In the genomic region with DNA sequence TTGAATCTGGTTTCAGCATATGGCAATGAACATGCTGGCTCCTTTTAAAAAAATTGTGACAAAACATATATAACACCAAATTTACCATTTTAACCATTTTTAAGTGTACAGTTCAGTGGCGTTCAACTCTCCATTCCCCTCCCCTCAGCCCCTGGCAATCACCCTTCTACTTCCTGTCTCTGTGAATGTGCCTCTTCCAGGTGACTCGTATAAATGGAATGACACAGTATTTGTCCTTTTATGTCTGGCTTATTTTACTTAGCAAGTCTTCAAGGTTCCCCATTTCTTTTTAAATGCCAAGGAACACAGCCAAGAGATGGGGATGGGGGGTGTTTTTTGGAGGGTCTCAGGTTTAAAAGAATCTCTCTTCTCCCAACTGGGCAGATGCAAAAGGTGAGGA, we compare ENCODE assay signal across 19 cellular contexts. TPM values are rescaled to one million over a fixed set of nuclear protein-coding genes. Genes with fewer than 3 reads are reported as not detected.
A peak's percentile ranks its signal among the peaks of the same experiment; 100 is the strongest.
DNase-seq lines count a peak whose midpoint lies in the region; ATAC-seq, FAIRE-seq and TF ChIP-seq lines count a peak whose summit lies in the region.
"Had no signal": no experiment of that assay in that cellular context is flagged by ENCODE, and none has a peak within 500 bp of the region (broad histone marks: within the 10 kb centered on the region; RNA-seq: fewer than 3 reads in every experiment).

No MANE protein-coding gene starts in this region.

- H3K4me3 Mint-ChIP-seq in MCF 10A (ENCODE audit: unreplicated experiment) = no peak overlapping the region
- H3K4me3 Mint-ChIP-seq: activated naive CD8-positive, alpha-beta T cell treated with anti-CD3 and anti-CD28 coated beads, Interleukin-2, amount 10 ng/mL, durations not matched to agents 7 days and 5 days; stimulated activated naive CD8-positive, alpha-beta T cell treated with anti-CD3 and anti-CD28 coated beads, Interleukin-15, amount 100 ng/mL, for 72 hours; T-helper 1 cell treated with Interleukin-12 subunit alpha and Interleukin-12 subunit beta and Interleukin-4 antibody, amounts not matched to agents 30 μg/mL and 1 μg/mL, for 36 hours had no signal

- H3K36me3 Mint-ChIP-seq in MCF 10A (ENCODE audit: insufficient read depth, unreplicated experiment) = no peaks in the 10 kb centered on the region
- H3K36me3 Mint-ChIP-seq: activated naive CD8-positive, alpha-beta T cell treated with anti-CD3 and anti-CD28 coated beads, Interleukin-2, amount 10 ng/mL, durations not matched to agents 7 days and 5 days had no signal

- DNase-seq in MCF 10A (ENCODE audit: unreplicated experiment) = peak; percentile 5
- DNase-seq in breast epithelium (ENCODE audit: low spot score in 2 of 2) = no peak
- DNase-seq in RCC 7860 (ENCODE audit: low spot score) = peak; percentile 57
- DNase-seq in fibroblast of lung (ENCODE audit: low read depth in 2 of 2) = peak; percentile 47 to 48
- DNase-seq in right atrium auricular region (ENCODE audit: low spot score) = no peak
- DNase-seq in cerebellum (ENCODE audit: low spot score) = no peak
- no peak for DNase-seq in GOT3 (lab: John Stamatoyannopoulos, UW)
- DNase-seq: 8988T; activated CD4-positive, alpha-beta T cell treated with anti-CD3 and anti-CD28 coated beads for 1 hour; activated naive CD8-positive, alpha-beta T cell treated with anti-CD3 and anti-CD28 coated beads, Interleukin-2, amount 10 ng/mL, durations not matched to agents 7 days and 5 days; COR-L47; dermis blood vessel endothelial cell; foreskin keratinocyte; NCI-H524 treated with DMSO at 0.1 percent for 48 hours; occipital lobe; stimulated activated naive CD8-positive, alpha-beta T cell treated with anti-CD3 and anti-CD28 coated beads, Interleukin-15, amount 100 ng/mL, for 72 hours had no signal

- no TSS peak for BruUV-seq in MCF 10A (replicated peaks; lab: Mats Ljungman, UMichigan)

- peaks cover 5% of the 10 kb centered on the region for H3K4me1 Mint-ChIP-seq in MCF 10A (ENCODE audit: insufficient read depth, unreplicated experiment)

- peak overlapping the region; percentile 25 for H3K27ac Mint-ChIP-seq in MCF 10A (ENCODE audit: low read depth, unreplicated experiment)
- H3K27ac Mint-ChIP-seq: activated naive CD8-positive, alpha-beta T cell treated with anti-CD3 and anti-CD28 coated beads, Interleukin-2, amount 10 ng/mL, durations not matched to agents 7 days and 5 days; stimulated activated naive CD8-positive, alpha-beta T cell treated with anti-CD3 and anti-CD28 coated beads, Interleukin-15, amount 100 ng/mL, for 72 hours; T-helper 1 cell treated with Interleukin-12 subunit alpha and Interleukin-12 subunit beta and Interleukin-4 antibody, amounts not matched to agents 30 μg/mL and 1 μg/mL, for 36 hours had no signal

- H3K9me3 Mint-ChIP-seq in MCF 10A (ENCODE audit: unreplicated experiment) = peaks cover 6% of the 10 kb centered on the region
- H3K9me3 Mint-ChIP-seq: activated naive CD8-positive, alpha-beta T cell treated with anti-CD3 and anti-CD28 coated beads, Interleukin-2, amount 10 ng/mL, durations not matched to agents 7 days and 5 days; stimulated activated naive CD8-positive, alpha-beta T cell treated with anti-CD3 and anti-CD28 coated beads, Interleukin-15, amount 100 ng/mL, for 72 hours; T-helper 1 cell treated with Interleukin-12 subunit alpha and Interleukin-12 subunit beta and Interleukin-4 antibody, amounts not matched to agents 30 μg/mL and 1 μg/mL, for 36 hours had no signal

- intact Hi-C loops in MCF 10A (cut with micrococcal nuclease) (no loop called here), breast epithelium (cut with DNase I; ENCODE audit: low total_unique reads) (no loop called here)

- H3K36me3 ChIP-seq in breast epithelium (no peaks in the 10 kb centered on the region), fibroblast of lung (ENCODE audit: control insufficient read depth, insufficient read depth, low read length) (no peaks in the 10 kb centered on the region), right atrium auricular region (no peaks in the 10 kb centered on the region)

- no peaks in the 10 kb centered on the region for H4K20me1 ChIP-seq in fibroblast of lung (ENCODE audit: control insufficient read depth, extremely low read depth, insufficient read depth, low read length)

- POLR2A ChIA-PET in MCF 10A (lab: Yijun Ruan, JAX) = no interaction called here

- H3K4me2 ChIP-seq in fibroblast of lung (ENCODE audit: extremely low read depth, insufficient read depth, low read length) = no peak overlapping the region
- H3K4me2 ChIP-seq: smooth muscle cell had no signal

- H3K27me3 Mint-ChIP-seq in MCF 10A (ENCODE audit: insufficient read depth, unreplicated experiment) = peaks cover 55% of the 10 kb centered on the region
- H3K27me3 Mint-ChIP-seq: activated naive CD8-positive, alpha-beta T cell treated with anti-CD3 and anti-CD28 coated beads, Interleukin-2, amount 10 ng/mL, durations not matched to agents 7 days and 5 days; stimulated activated naive CD8-positive, alpha-beta T cell treated with anti-CD3 and anti-CD28 coated beads, Interleukin-15, amount 100 ng/mL, for 72 hours had no signal

- no peak overlapping the region for H2AFZ ChIP-seq in fibroblast of lung (ENCODE audit: low read length)

- H3K4me3 ChIP-seq in breast epithelium (no peak overlapping the region), fibroblast of lung (replicated peaks in 1 of 4; ENCODE audit: control extremely low read depth in 1 of 4, insufficient read depth in 1 of 4, low read depth in 3 of 4, low read length in 4 of 4) (no peak overlapping the region), right atrium auricular region (no peak overlapping the region)
- H3K4me3 ChIP-seq: smooth muscle cell had no signal

- no peaks in the 10 kb centered on the region for H3K4me1 ChIP-seq in breast epithelium
- no peaks in the 10 kb centered on the region for H3K4me1 ChIP-seq in fibroblast of lung (ENCODE audit: control insufficient read depth, extremely low read depth, insufficient read depth, low read length)
- no peaks in the 10 kb centered on the region for H3K4me1 ChIP-seq in right atrium auricular region
- H3K4me1 ChIP-seq: foreskin keratinocyte had no signal

- CTCF ChIA-PET in MCF 10A (lab: Yijun Ruan, JAX) = no interaction called here

- no peak for ATAC-seq in HG03280 (IDR thresholded peaks at IDR 0.05; ENCODE audit: unreplicated experiment)
- ATAC-seq: foreskin keratinocyte; stimulated activated naive CD8-positive, alpha-beta T cell treated with anti-CD3 and anti-CD28 coated beads, Interleukin-15, amount 100 ng/mL, for 72 hours had no signal

- H3K27ac ChIP-seq in breast epithelium = no peak overlapping the region
- no peak overlapping the region for H3K27ac ChIP-seq in fibroblast of lung (ENCODE audit: insufficient read depth, low read length)
- H3K27ac ChIP-seq in right atrium auricular region = no peak overlapping the region
- H3K27ac ChIP-seq: foreskin keratinocyte had no signal

- H3K9ac ChIP-seq in fibroblast of lung (ENCODE audit: insufficient read depth, low read length) = no peak overlapping the region

- H3K27me3 ChIP-seq in breast epithelium = peaks cover 0 to 35% of the 10 kb centered on the region in 2 donors
- H3K27me3 ChIP-seq in fibroblast of lung (ENCODE audit: control insufficient read depth, insufficient read depth, low read length) = no peaks in the 10 kb centered on the region
- no peaks in the 10 kb centered on the region for H3K27me3 ChIP-seq in right atrium auricular region
- H3K27me3 ChIP-seq: foreskin keratinocyte had no signal

- H3K79me2 ChIP-seq in fibroblast of lung (ENCODE audit: control insufficient read depth, insufficient read depth, low read length) = no peaks in the 10 kb centered on the region

- H3K9me3 ChIP-seq in breast epithelium (no peaks in the 10 kb centered on the region), fibroblast of lung (ENCODE audit: control insufficient read depth, insufficient read depth, low read depth, low read length) (no peaks in the 10 kb centered on the region), right atrium auricular region (no peaks in the 10 kb centered on the region)

- peak; percentile 73 for FAIRE-seq in RCC 7860 (lab: Jason Lieb, UNC)

- no peak for TF ChIP-seq POLR2A in breast epithelium (IDR thresholded peaks at IDR 0.05)

- TF ChIP-seq CTCF in MCF 10A (IDR thresholded peaks at IDR 0.05; ENCODE audit: unreplicated experiment) = no peak
- TF ChIP-seq CTCF in breast epithelium (IDR thresholded peaks at IDR 0.05) = no peak
- no peak for TF ChIP-seq CTCF in fibroblast of lung (conservative IDR thresholded peaks at IDR 0.05 in 1 of 2, IDR thresholded peaks at IDR 0.05 in 1 of 2; ENCODE audit: low read depth in 1 of 2, low read length in 2 of 2)
- no peak for TF ChIP-seq CTCF in right atrium auricular region (IDR thresholded peaks at IDR 0.05)

RNA-seq across cellular contexts. Expression of a gene that starts 35.4 kb away (rescaled TPM):
- 8.6 and 9.6 TPM in 2 replicates for total RNA-seq in MCF 10A (2022)
- 10 to 100 TPM; 10.2 to 18.6 (median 14.7) TPM for total RNA-seq in breast epithelium
- total RNA-seq in fibroblast of lung = 6.9 and 10.7 TPM in 2 replicates
- polyA plus RNA-seq in fibroblast of lung = 1.9 and 2.9 TPM in 2 replicates
- polyA plus RNA-seq in fibroblast of lung (2012) = 3.2 and 4.6 TPM in 2 replicates
- polyA minus RNA-seq in fibroblast of lung (ENCODE audit: low replicate concordance) = 0.15 and 0.59 TPM in 2 replicates
- total RNA-seq in right atrium auricular region = 1 to 10 TPM; 3.3 to 4.1 TPM
- total RNA-seq in cerebellum = 34.5 TPM

Comparison
In these comparisons a context has a peak if more than half of its experiments do, and no peak if none do; other contexts are left out.
1. DNase-seq: peak in MCF 10A (single experiment), RCC 7860 (single experiment) and fibroblast of lung (2 of 2); none in breast epithelium (0 of 2), right atrium auricular region (single experiment), cerebellum (single experiment) and GOT3 (single experiment).